In genomic region chr11:47636331-47636730, GRCh38 we compare ENCODE assay signal across 6 cellular contexts. TPM values are rescaled to one million over a fixed set of nuclear protein-coding genes. Genes with fewer than 3 reads are reported as not detected.
"Had no signal": no experiment of that assay in that cellular context is flagged by ENCODE, and none has a peak within 500 bp of the region (broad histone marks: within the 10 kb centered on the region; RNA-seq: fewer than 3 reads in every experiment).

No MANE protein-coding gene starts in this region.

RNA-seq across cellular contexts. Expression of gene C1QTNF4, which starts 42.1 kb away (rescaled TPM):
- total RNA-seq: HepG2, HT-29, HT1080, IMR-90, K562 had no signal
- polyA plus RNA-seq: HepG2, IgD-negative memory B cell, K562 had no signal

RNA-seq across cellular contexts. Expression of gene FAM180B, which starts 49.9 kb away (rescaled TPM):
- total RNA-seq: HT-29, HT1080, IMR-90 had no signal
- polyA plus RNA-seq: IgD-negative memory B cell, IMR-90 had no signal
